ENCODE assay signal across 18 cellular contexts in genomic region chr7:159033473-159033825, GRCh38.
"Had no signal": no experiment of that assay in that cellular context is flagged by ENCODE, and none has a peak within 500 bp of the region (broad histone marks: within the 10 kb centered on the region; RNA-seq: fewer than 3 reads in every experiment).

No MANE protein-coding gene starts in this region.

- H3K36me3 ChIP-seq: esophagus squamous epithelium, lower lobe of right lung, ovary, thyroid gland had no signal

- H3K4me3 ChIP-seq: esophagus squamous epithelium, left ventricle myocardium inferior, lower lobe of right lung, ovary, sigmoid colon, thyroid gland had no signal

- ATAC-seq: left colon; lower lobe of right lung; naive thymus-derived CD4-positive, alpha-beta T cell; right cardiac atrium; stimulated activated memory B cell treated with anti-CD40 and anti-IgM and Interleukin-4, amounts not matched to agents 10 μg/mL and 1 μg/mL and 100 μg/mL, for 72 hours had no signal

- DNase-seq: central memory CD4-positive, alpha-beta T cell; effector CD8-positive, alpha-beta T cell; esophagus squamous epithelium; foreskin melanocyte; immature natural killer cell; islet precursor cell; kidney glomerular epithelial cell; left ventricle myocardium inferior; lower lobe of right lung; naive thymus-derived CD4-positive, alpha-beta T cell; occipital lobe; ovary; stimulated activated CD4-positive, alpha-beta T cell treated with anti-CD3 and anti-CD28 coated beads, Interleukin-4, amount 100 ng/mL, for 24 hours; thyroid gland had no signal

- H3K27me3 ChIP-seq: ovary, sigmoid colon, thyroid gland had no signal

- H3K4me1 ChIP-seq: lower lobe of right lung had no signal

- H3K9me3 ChIP-seq: esophagus squamous epithelium, left ventricle myocardium inferior, lower lobe of right lung, ovary, sigmoid colon, thyroid gland had no signal

- H3K27ac ChIP-seq: esophagus squamous epithelium, lower lobe of right lung, sigmoid colon, thyroid gland had no signal
